In genomic region chr10:132500781-132501415, GRCh38 we compare ENCODE assay signal across 13 cellular contexts. TPM values are rescaled to one million over a fixed set of nuclear protein-coding genes. Genes with fewer than 3 reads are reported as not detected.
DNase-seq lines count a peak whose midpoint lies in the region; ATAC-seq and TF ChIP-seq lines count a peak whose summit lies in the region.
"Had no signal": no experiment of that assay in that cellular context is flagged by ENCODE, and none has a peak within 500 bp of the region (broad histone marks: within the 10 kb centered on the region; RNA-seq: fewer than 3 reads in every experiment).

No MANE protein-coding gene starts in this region.

- H3K9me3 ChIP-seq in DND-41 (ENCODE audit: insufficient read depth, low read length, severe bottlenecking) (no peaks in the 10 kb centered on the region), SJCRH30 (replicated peaks) (no peaks in the 10 kb centered on the region)

- H3K4me2 ChIP-seq in DND-41 (ENCODE audit: insufficient read depth, low read length), result no peak overlapping the region
- H3K4me2 ChIP-seq: GM23338 had no signal

- DNase-seq in ACHN (peak; percentile 24), DND-41 (no peak), kidney epithelial cell (ENCODE audit: low read depth) (peak; percentile 42), renal cortical epithelial cell (ENCODE audit: low read depth) (peak; percentile 70), SJCRH30 (no peak), NCI-H2029 treated with DMSO at 0.1 percent for 48 hours (lab: John Stamatoyannopoulos, UW) (no peak)
- DNase-seq: DMS53, H7, IMR-90 had no signal

- ATAC-seq in DND-41 (ENCODE audit: insufficient read depth, low read depth), result 0 out of 3 replicates have a peak, but pooled peaks have one; percentile 37
- ATAC-seq in GM21515 (IDR thresholded peaks at IDR 0.05; ENCODE audit: unreplicated experiment), result no peak
- ATAC-seq in HG02798 (IDR thresholded peaks at IDR 0.05; ENCODE audit: poor library complexity, unreplicated experiment), result no peak
- ATAC-seq: GM12878, GM23338 had no signal

- H3K4me3 ChIP-seq in DND-41 (ENCODE audit: low read depth in 1 of 2, low read length in 2 of 2) (no peak overlapping the region), kidney epithelial cell (ENCODE audit: low read depth, low read length) (no peak overlapping the region), SJCRH30 (no peak overlapping the region)
- H3K4me3 ChIP-seq: GM12878, GM23338 had no signal

- in situ Hi-C loops in ACHN (cut with HindIII; ENCODE audit: low pct_ligation_motif_present, low pct_unique_long_range_greater_than_20kb, low sequenced_read_pairs), result no loop called here

- no peaks in the 10 kb centered on the region for H3K79me2 ChIP-seq in DND-41 (ENCODE audit: insufficient read depth, low read length)

- H3K36me3 ChIP-seq in DND-41 (ENCODE audit: insufficient read depth, low read length) (no peaks in the 10 kb centered on the region), kidney epithelial cell (ENCODE audit: control insufficient read depth, insufficient read depth, low read length) (no peaks in the 10 kb centered on the region), SJCRH30 (no peaks in the 10 kb centered on the region)

- no peak overlapping the region for H3K9ac ChIP-seq in DND-41 (ENCODE audit: low read depth, low read length)

- peaks cover 9% of the 10 kb centered on the region for H3K27me3 ChIP-seq in DND-41 (ENCODE audit: insufficient read depth, low read length, poor library complexity)
- H3K27me3 ChIP-seq in kidney epithelial cell (ENCODE audit: control insufficient read depth, insufficient read depth, low read length), result peaks cover 33% of the 10 kb centered on the region
- H3K27me3 ChIP-seq in SJCRH30, result no peaks in the 10 kb centered on the region

- no peaks in the 10 kb centered on the region; the same call in 1 of the 2 replicates for H4K20me1 ChIP-seq in DND-41 (ENCODE audit: insufficient read depth, low read length)

- no peak overlapping the region for H3K27ac ChIP-seq in DND-41 (ENCODE audit: low read length)
- no peak overlapping the region for H3K27ac ChIP-seq in SJCRH30

- H2AFZ ChIP-seq in DND-41 (ENCODE audit: low read depth, low read length), result no peak overlapping the region
- H2AFZ ChIP-seq: GM23338 had no signal

- TF ChIP-seq CTCF in DND-41 (IDR thresholded peaks at IDR 0.05; ENCODE audit: borderline replicate concordance, extremely low read depth, low read length, poor library complexity, severe bottlenecking), result no peak
- no peak for TF ChIP-seq CTCF in kidney epithelial cell (IDR thresholded peaks at IDR 0.05; ENCODE audit: insufficient read depth, low read length, poor library complexity, severe bottlenecking)

- H3K4me1 ChIP-seq in DND-41 (ENCODE audit: insufficient read depth, low read length) (no peaks in the 10 kb centered on the region), SJCRH30 (no peaks in the 10 kb centered on the region)

RNA-seq across cellular contexts. Expression of gene INPP5A, which starts 36.7 kb away (rescaled TPM):
- total RNA-seq in kidney epithelial cell (45.1 and 47.7 TPM in 2 replicates), renal cortical epithelial cell (30.7 and 40.8 TPM in 2 replicates)
- 18.9 and 22.4 TPM in 2 replicates for total RNA-seq in SJCRH30 (2014; rRNA removed; shearing (Covaris generic))

Comparison
In these comparisons a context has a peak if more than half of its experiments do, and no peak if none do; other contexts are left out.
1. DNase-seq: peak in ACHN (single experiment), kidney epithelial cell (single experiment) and renal cortical epithelial cell (single experiment); none in DND-41 (single experiment), SJCRH30 (0 of 2) and NCI-H2029 treated with DMSO at 0.1 percent for 48 hours (single experiment).